33 cellular contexts compared by ENCODE assay signal in genomic region chr12:125152463-125152862, GRCh38.
"Had no signal": no experiment of that assay in that cellular context is flagged by ENCODE, and none has a peak within 500 bp of the region (broad histone marks: within the 10 kb centered on the region; RNA-seq: fewer than 3 reads in every experiment).

No MANE protein-coding gene starts in this region.

- H3K9me3 Mint-ChIP-seq: activated B cell treated with CpG ODN at 0.5 μM for 24 hours; activated CD4-positive, alpha-beta T cell treated with anti-CD3 and anti-CD28 coated beads, Interleukin-2, amount 10 ng/mL, durations not matched to agents 24 days and 14 days; activated CD8-positive, alpha-beta T cell treated with anti-CD3 and anti-CD28 coated beads for 36 hours; activated naive CD4-positive, alpha-beta T cell treated with anti-CD3 and anti-CD28 coated beads, Interleukin-2, amount 10 ng/mL, durations not matched to agents 7 days and 5 days; activated naive CD4-positive, alpha-beta T cell treated with anti-CD3 and anti-CD28 coated beads, Interleukin-2, amount 50 U/mL, for 24 hours; activated naive CD8-positive, alpha-beta T cell treated with anti-CD3 and anti-CD28 coated beads, Interleukin-2, amount 10 ng/mL, durations not matched to agents 7 days and 5 days; activated naive CD8-positive, alpha-beta T cell treated with anti-CD3 and anti-CD28 coated beads, Interleukin-2, amount 50 U/mL, for 24 hours; activated T-helper 2 cell treated with anti-CD3 and anti-CD28 coated beads, Interferon-gamma antibody, Interleukin-2, Interleukin-4, amounts not matched to agents 10 μg/mL and 5 μg/mL and 100 μg/mL, durations not matched to agents 14 hours and 24 hours and 36 hours; central memory CD8-positive, alpha-beta T cell had no signal

- H3K27ac ChIP-seq: ascending aorta, cardiac muscle cell, VCaP had no signal

- H3K36me3 Mint-ChIP-seq: activated CD4-positive, alpha-beta memory T cell treated with anti-CD3 and anti-CD28 coated beads for 36 hours; activated naive CD4-positive, alpha-beta T cell treated with anti-CD3 and anti-CD28 coated beads, Interleukin-2, amount 10 ng/mL, durations not matched to agents 7 days and 5 days; activated naive CD4-positive, alpha-beta T cell treated with anti-CD3 and anti-CD28 coated beads, Interleukin-2, amount 50 U/mL, for 24 hours; activated naive CD8-positive, alpha-beta T cell; activated naive CD8-positive, alpha-beta T cell treated with anti-CD3 and anti-CD28 coated beads, Interleukin-2, amount 10 ng/mL, durations not matched to agents 7 days and 5 days; brain had no signal

- DNase-seq: activated B cell treated with CpG ODN at 0.5 μM for 24 hours; activated CD4-positive, alpha-beta memory T cell treated with anti-CD3 and anti-CD28 coated beads for 36 hours; activated CD4-positive, alpha-beta T cell treated with anti-CD3 and anti-CD28 coated beads for 4 hours; activated CD4-positive, alpha-beta T cell treated with anti-CD3 and anti-CD28 coated beads, Interleukin-2, amount 10 ng/mL, durations not matched to agents 24 days and 14 days; activated CD4-positive, alpha-beta T cell treated with anti-CD3 and anti-CD28 coated beads, Interleukin-2, amount 50 U/mL, for 1 hour; activated CD4-positive, alpha-beta T cell treated with anti-CD3 and anti-CD28 coated beads, Interleukin-2, amount 50 U/mL, for 4 hours; activated CD4-positive, CD25-positive, alpha-beta regulatory T cell treated with anti-CD3 and anti-CD28 coated beads, Interleukin-2, amount 50 U/mL, for 72 hours; activated CD8-positive, alpha-beta memory T cell treated with anti-CD3 and anti-CD28 coated beads, Interleukin-2, amount 50 U/mL, for 4 hours; activated CD8-positive, alpha-beta T cell treated with anti-CD3 and anti-CD28 coated beads for 36 hours; activated effector memory CD4-positive, alpha-beta T cell treated with Interleukin-2 at 50 U/mL for 16 hours; activated gamma-delta T cell; activated naive CD4-positive, alpha-beta T cell treated with anti-CD3 and anti-CD28 coated beads, Interleukin-2, amount 10 ng/mL, durations not matched to agents 7 days and 5 days; activated naive CD4-positive, alpha-beta T cell treated with Interleukin-2 at 50 U/mL for 16 hours; activated naive CD8-positive, alpha-beta T cell treated with anti-CD3 and anti-CD28 coated beads, Interleukin-2, amount 10 ng/mL, durations not matched to agents 7 days and 5 days; activated naive CD8-positive, alpha-beta T cell treated with anti-CD3 and anti-CD28 coated beads, Interleukin-2, amount 50 U/mL, for 24 hours; activated T-cell treated with anti-CD3 and anti-CD28 coated beads for 4 hours; activated T-cell treated with anti-CD3 and anti-CD28 coated beads, Interleukin-2, amount 50 U/mL, for 1 hour; activated T-cell treated with anti-CD3 and anti-CD28 coated beads, Interleukin-2, amount 50 U/mL, for 48 hours; amygdala; anterior cingulate cortex; caudate nucleus; cerebellar nuclear complex; T-helper 17 cell had no signal

- H3K27ac Mint-ChIP-seq: activated B cell treated with CpG ODN at 0.5 μM for 24 hours; activated CD4-positive, alpha-beta memory T cell treated with anti-CD3 and anti-CD28 coated beads for 36 hours; activated CD4-positive, alpha-beta T cell treated with anti-CD3 and anti-CD28 coated beads, Interleukin-2, amount 10 ng/mL, durations not matched to agents 24 days and 14 days; activated CD8-positive, alpha-beta T cell treated with anti-CD3 and anti-CD28 coated beads for 36 hours; activated naive CD4-positive, alpha-beta T cell treated with anti-CD3 and anti-CD28 coated beads, Interleukin-2, amount 10 ng/mL, durations not matched to agents 7 days and 5 days; activated naive CD4-positive, alpha-beta T cell treated with anti-CD3 and anti-CD28 coated beads, Interleukin-2, amount 50 U/mL, for 24 hours; activated naive CD8-positive, alpha-beta T cell; activated naive CD8-positive, alpha-beta T cell treated with anti-CD3 and anti-CD28 coated beads, Interleukin-2, amount 10 ng/mL, durations not matched to agents 7 days and 5 days; activated naive CD8-positive, alpha-beta T cell treated with anti-CD3 and anti-CD28 coated beads, Interleukin-2, amount 50 U/mL, for 24 hours; activated T-helper 2 cell treated with anti-CD3 and anti-CD28 coated beads, Interferon-gamma antibody, Interleukin-2, Interleukin-4, amounts not matched to agents 10 μg/mL and 5 μg/mL and 100 μg/mL, durations not matched to agents 14 hours and 24 hours and 36 hours; brain; T-helper 17 cell had no signal

- H3K4me1 ChIP-seq: ascending aorta had no signal

- H3K4me3 Mint-ChIP-seq: activated B cell treated with CpG ODN at 0.5 μM for 24 hours; activated CD4-positive, alpha-beta memory T cell treated with anti-CD3 and anti-CD28 coated beads for 36 hours; activated CD4-positive, alpha-beta T cell treated with anti-CD3 and anti-CD28 coated beads, Interleukin-2, amount 10 ng/mL, durations not matched to agents 24 days and 14 days; activated CD8-positive, alpha-beta T cell treated with anti-CD3 and anti-CD28 coated beads for 36 hours; activated naive CD4-positive, alpha-beta T cell treated with anti-CD3 and anti-CD28 coated beads, Interleukin-2, amount 10 ng/mL, durations not matched to agents 7 days and 5 days; activated naive CD4-positive, alpha-beta T cell treated with anti-CD3 and anti-CD28 coated beads, Interleukin-2, amount 50 U/mL, for 24 hours; activated naive CD8-positive, alpha-beta T cell; activated naive CD8-positive, alpha-beta T cell treated with anti-CD3 and anti-CD28 coated beads, Interleukin-2, amount 10 ng/mL, durations not matched to agents 7 days and 5 days; activated naive CD8-positive, alpha-beta T cell treated with anti-CD3 and anti-CD28 coated beads, Interleukin-2, amount 50 U/mL, for 24 hours; brain; central memory CD8-positive, alpha-beta T cell; T-helper 17 cell had no signal

- FAIRE-seq: bronchial epithelial cell, TTC549 had no signal

- H3K27me3 Mint-ChIP-seq: activated B cell treated with CpG ODN at 0.5 μM for 24 hours; activated CD4-positive, alpha-beta memory T cell treated with anti-CD3 and anti-CD28 coated beads for 36 hours; activated CD8-positive, alpha-beta T cell treated with anti-CD3 and anti-CD28 coated beads for 36 hours; activated naive CD4-positive, alpha-beta T cell treated with anti-CD3 and anti-CD28 coated beads, Interleukin-2, amount 50 U/mL, for 24 hours; activated naive CD8-positive, alpha-beta T cell; activated naive CD8-positive, alpha-beta T cell treated with anti-CD3 and anti-CD28 coated beads, Interleukin-2, amount 10 ng/mL, durations not matched to agents 7 days and 5 days had no signal

- ATAC-seq: activated CD8-positive, alpha-beta T cell treated with anti-CD3 and anti-CD28 coated beads for 36 hours; activated naive CD8-positive, alpha-beta T cell treated with anti-CD3 and anti-CD28 coated beads, Interleukin-2, amount 50 U/mL, for 24 hours; T-helper 17 cell had no signal

- H3K4me1 Mint-ChIP-seq: activated CD4-positive, alpha-beta T cell treated with anti-CD3 and anti-CD28 coated beads, Interleukin-2, amount 10 ng/mL, durations not matched to agents 24 days and 14 days; activated naive CD4-positive, alpha-beta T cell treated with anti-CD3 and anti-CD28 coated beads, Interleukin-2, amount 10 ng/mL, durations not matched to agents 7 days and 5 days; activated naive CD4-positive, alpha-beta T cell treated with anti-CD3 and anti-CD28 coated beads, Interleukin-2, amount 50 U/mL, for 24 hours; activated naive CD8-positive, alpha-beta T cell treated with anti-CD3 and anti-CD28 coated beads, Interleukin-2, amount 50 U/mL, for 24 hours; central memory CD8-positive, alpha-beta T cell; T-helper 17 cell had no signal

- H3K4me3 ChIP-seq: ascending aorta, cardiac muscle cell had no signal
